8 cellular contexts compared by ENCODE assay signal in the genomic region with DNA sequence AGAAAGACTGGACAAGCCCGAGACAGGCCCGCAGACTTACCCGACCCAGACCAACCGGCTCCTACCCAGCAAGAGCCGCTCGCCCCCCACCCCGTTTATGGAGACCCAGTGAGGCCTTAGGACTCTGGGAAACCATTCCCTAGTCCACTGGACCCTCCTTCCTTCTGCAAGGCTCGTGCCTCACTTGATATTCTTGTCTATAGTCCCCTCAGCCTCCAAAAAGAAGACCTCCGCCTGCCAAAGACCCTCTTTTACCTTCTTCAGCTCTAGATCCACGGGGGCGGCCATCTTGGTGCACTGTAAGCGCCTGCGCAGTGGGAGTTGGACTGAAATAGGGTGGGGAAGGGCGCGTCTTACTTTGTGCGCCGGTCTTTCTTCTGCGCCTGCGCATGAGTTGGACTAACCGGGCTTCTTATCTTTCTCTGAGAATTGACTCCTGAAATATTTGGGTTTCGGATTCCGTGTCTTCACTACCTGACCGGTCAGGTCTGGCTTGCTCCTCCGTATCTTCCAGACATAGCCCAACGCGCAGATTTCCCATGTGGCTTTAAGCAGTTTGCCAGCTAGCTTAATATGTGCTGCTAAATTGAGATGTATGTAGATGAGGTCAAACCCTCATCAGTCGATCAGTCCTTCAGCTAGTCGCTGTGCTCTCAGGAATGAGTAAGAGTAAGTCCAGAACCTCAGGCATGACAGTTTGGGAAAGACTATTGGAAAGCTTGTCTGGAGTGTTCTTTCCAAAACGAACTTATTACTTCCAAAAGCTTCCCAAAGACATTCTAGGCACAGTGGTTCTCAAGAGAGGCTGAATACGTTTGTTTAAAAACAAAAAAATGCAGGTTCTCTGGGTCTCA. TPM values are rescaled to one million over a fixed set of nuclear protein-coding genes. Genes with fewer than 3 reads are reported as not detected.
DNase-seq lines count a peak whose midpoint lies in the region; ATAC-seq, FAIRE-seq and TF ChIP-seq lines count a peak whose summit lies in the region.

A gene with protein sequence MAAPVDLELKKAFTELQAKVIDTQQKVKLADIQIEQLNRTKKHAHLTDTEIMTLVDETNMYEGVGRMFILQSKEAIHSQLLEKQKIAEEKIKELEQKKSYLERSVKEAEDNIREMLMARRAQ (minus strand): TSS at position 316 of the 854 bp plus-strand sequence. CDS start 28 bp downstream, at position 288.

- ATAC-seq in HG02642 (IDR thresholded peaks at IDR 0.05; ENCODE audit: poor library complexity, unreplicated experiment) (peak; percentile 97), Right ventricle myocardium superior (ENCODE audit: poor library complexity) (peak; percentile 99), pancreas (peak; percentile 99 to 100 (median 100))

- no peak for TF ChIP-seq CTCF in GM10266 (IDR thresholded peaks at IDR 0.05; ENCODE audit: control insufficient read depth, insufficient read depth, low read depth, missing control alignments)
- TF ChIP-seq CTCF in pancreas (IDR thresholded peaks at IDR 0.05), result no peak
- TF ChIP-seq CTCF in tibial artery (IDR thresholded peaks at IDR 0.05), result no peak

- H3K4me3 ChIP-seq in pancreas (peak within 1 kb of the TSS; percentile 58 to 75 (median 67)), tibial artery (peak within 1 kb of the TSS; percentile 72 to 97)

- H3K27ac ChIP-seq in pancreas (peak within 1 kb of the TSS; percentile 34 to 71 (median 50)), tibial artery (peak within 1 kb of the TSS; percentile 84 to 86)

- H3K27me3 ChIP-seq in pancreas (no peaks in the 10 kb centered on the region), tibial artery (no peaks in the 10 kb centered on the region)

- DNase-seq in GM10266 (ENCODE audit: extremely low spot score), result peak; percentile 92
- DNase-seq in NCI-H1417 (lab: John Stamatoyannopoulos, UW), result peak; percentile 81 to 94 (median 94)
- peak; percentile 95 to 98 for DNase-seq in SW 1271 (lab: John Stamatoyannopoulos, UW)
- peak; percentile 79 for DNase-seq in activated naive CD8-positive, alpha-beta T cell treated with anti-CD3 and anti-CD28 coated beads, Interleukin-2, amount 50 U/mL, for 16 hours (ENCODE audit: low read depth, low spot score)
- DNase-seq in Right ventricle myocardium superior, result peak; percentile 96
- DNase-seq in pancreas, result peak; percentile 91 to 98 (median 92)
- peak; percentile 95 for DNase-seq in tibial artery

- H3K9me3 ChIP-seq in pancreas, result no peaks in the 10 kb centered on the region
- no peaks in the 10 kb centered on the region for H3K9me3 ChIP-seq in tibial artery

- 0% methylated on average over 30 of the region's 30 CpGs for WGBS in pancreas, 2 donors

- intact Hi-C loops in Right ventricle myocardium superior (cut with DNase I), result loop anchor here (5.0 kb wide), 1 partner anchor 34 kb away; no protein-coding TSS in a partner anchor
- intact Hi-C loops in pancreas (cut with DNase I), result no loop called here
- intact Hi-C loops in tibial artery (cut with DNase I; ENCODE audit: low total_unique reads), result loop anchor here (5.0 kb wide), 1 partner anchor 44 kb away; the partner anchor contains the start of gene HBEGF

- H3K36me3 ChIP-seq in pancreas, result no peaks in the 10 kb centered on the region
- H3K36me3 ChIP-seq in tibial artery, result peaks cover 0 to 9% (median 3%) of the 10 kb centered on the region in 3 donors

- FAIRE-seq in pancreas (lab: Jason Lieb, UNC), result no peak

- H3K4me1 ChIP-seq in pancreas (peaks cover 0 to 15% (median 0%) of the 10 kb centered on the region in 3 donors), tibial artery (peaks cover 0 to 30% (median 19%) of the 10 kb centered on the region in 4 donors)

RNA-seq across cellular contexts. Expression of the gene that starts here (rescaled TPM):
- total RNA-seq in Right ventricle myocardium superior (68.7 TPM), pancreas (10 to 100 TPM; 10.5 to 26.3 (median 15.0) TPM)
- polyA plus RNA-seq in pancreas, result 10 to 100 TPM; 38.9 to 43.9 TPM

Comparison
In these comparisons a context has a peak if more than half of its experiments do, and no peak if none do; other contexts are left out.
1. Peak in every context shown above with its lines: DNase-seq, ATAC-seq, H3K4me3 ChIP-seq and H3K27ac ChIP-seq.
2. intact Hi-C loops: an anchor here in Right ventricle myocardium superior (5.0 kb wide) and tibial artery (5.0 kb wide); none called in pancreas.